In the genomic region with DNA sequence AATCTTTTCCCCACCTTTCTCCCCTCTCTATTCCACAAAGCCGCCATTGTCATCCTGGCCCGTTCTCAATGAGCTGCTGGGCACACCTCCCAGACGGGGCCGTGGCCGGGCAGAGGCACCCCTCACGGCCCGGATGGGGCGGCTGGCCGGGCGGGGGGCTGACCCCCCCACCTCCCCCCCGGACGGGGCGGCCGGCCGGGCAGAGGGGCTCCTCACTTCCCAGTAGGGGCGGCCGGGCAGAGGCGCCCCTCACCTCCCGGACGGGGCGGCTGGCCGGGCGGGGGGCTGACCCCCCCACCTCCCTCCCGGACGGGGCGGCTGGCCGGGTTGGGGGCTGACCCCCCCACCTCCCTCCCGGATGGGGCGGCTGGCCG, we compare ENCODE assay signal across 8 cellular contexts.
DNase-seq lines count a peak whose midpoint lies in the region; ATAC-seq and TF ChIP-seq lines count a peak whose summit lies in the region.
"Not testable (repeated sequence)": the region's sequence is repeated elsewhere in the genome, so short reads cannot be mapped to it uniquely, and the experiment has no call there.

No MANE protein-coding gene starts in this region.

- DNase-seq in CD8-positive, alpha-beta T cell; activated CD8-positive, alpha-beta T cell treated with anti-CD3 and anti-CD28 coated beads, Interleukin-2, amount 10 ng/mL, durations not matched to agents 7 days and 5 days; activated naive CD4-positive, alpha-beta T cell treated with anti-CD3 and anti-CD28 coated beads, Interleukin-2, amount 10 ng/mL, durations not matched to agents 7 days and 5 days; endodermal cell; natural killer cell treated with Interleukin-12 subunit alpha and Interleukin-12 subunit beta and Interleukin-15 and Interleukin-18, amount 100 ng/mL, for 72 hours (ENCODE audit: low spot score); stimulated activated naive B cell treated with anti-CD40 and anti-IgM and Interleukin-4, amounts not matched to agents 10 μg/mL and 1 μg/mL and 100 μg/mL, for 72 hours: not testable (repeated sequence)
- DNase-seq in MG63 = peak; percentile 73

- POLR2A ChIA-PET in CD8-positive, alpha-beta T cell (lab: Charles Lee); activated CD8-positive, alpha-beta T cell treated with anti-CD3 and anti-CD28 coated beads, Interleukin-2, amount 10 ng/mL, durations not matched to agents 7 days and 5 days (lab: Charles Lee): not testable (repeated sequence)

- peaks cover 42% of the 10 kb centered on the region for H3K4me1 Mint-ChIP-seq in CD8-positive, alpha-beta T cell (ENCODE audit: low read depth)
- H3K4me1 Mint-ChIP-seq in activated CD8-positive, alpha-beta T cell treated with anti-CD3 and anti-CD28 coated beads, Interleukin-2, amount 10 ng/mL, durations not matched to agents 7 days and 5 days (ENCODE audit: low read depth) = peaks cover 50% of the 10 kb centered on the region
- H3K4me1 Mint-ChIP-seq in activated naive CD4-positive, alpha-beta T cell treated with anti-CD3 and anti-CD28 coated beads, Interleukin-2, amount 10 ng/mL, durations not matched to agents 7 days and 5 days = peaks cover 54% of the 10 kb centered on the region
- peaks cover 11% of the 10 kb centered on the region for H3K4me1 Mint-ChIP-seq in endodermal cell
- peaks cover 36 to 46% of the 10 kb centered on the region in 2 donors for H3K4me1 Mint-ChIP-seq in natural killer cell treated with Interleukin-12 subunit alpha and Interleukin-12 subunit beta and Interleukin-15 and Interleukin-18, amount 100 ng/mL, for 72 hours (ENCODE audit: low read depth in 2 of 2)
- peaks cover 20 to 48% of the 10 kb centered on the region in 2 donors for H3K4me1 Mint-ChIP-seq in stimulated activated naive B cell treated with anti-CD40 and anti-IgM and Interleukin-4, amounts not matched to agents 10 μg/mL and 1 μg/mL and 100 μg/mL, for 72 hours

- H3K27ac Mint-ChIP-seq in CD8-positive, alpha-beta T cell; endodermal cell; natural killer cell treated with Interleukin-12 subunit alpha and Interleukin-12 subunit beta and Interleukin-15 and Interleukin-18, amount 100 ng/mL, for 72 hours: not testable (repeated sequence)
- peak overlapping the region; percentile 90 for H3K27ac Mint-ChIP-seq in activated CD8-positive, alpha-beta T cell treated with anti-CD3 and anti-CD28 coated beads, Interleukin-2, amount 10 ng/mL, durations not matched to agents 7 days and 5 days
- H3K27ac Mint-ChIP-seq in activated naive CD4-positive, alpha-beta T cell treated with anti-CD3 and anti-CD28 coated beads, Interleukin-2, amount 10 ng/mL, durations not matched to agents 7 days and 5 days = peak overlapping the region; percentile 99
- peak overlapping the region; percentile 44 for H3K27ac Mint-ChIP-seq in stimulated activated naive B cell treated with anti-CD40 and anti-IgM and Interleukin-4, amounts not matched to agents 10 μg/mL and 1 μg/mL and 100 μg/mL, for 72 hours

- H3K36me3 ChIP-seq in CD8-positive, alpha-beta T cell (ENCODE audit: insufficient read depth, low read length); endodermal cell (ENCODE audit: control insufficient read depth, insufficient read depth, low read length): not testable (repeated sequence)
- H3K36me3 ChIP-seq in MG63 = peaks cover 13% of the 10 kb centered on the region

- 83 to 96% methylated on average over 5 to 8 of the region's 30 CpGs for WGBS in endodermal cell (ENCODE audit: insufficient coverage in 1 of 2, insufficient read length in 1 of 2), 2 experiments

- H3K4me3 Mint-ChIP-seq in CD8-positive, alpha-beta T cell = peak overlapping the region; percentile 29
- H3K4me3 Mint-ChIP-seq in activated CD8-positive, alpha-beta T cell treated with anti-CD3 and anti-CD28 coated beads, Interleukin-2, amount 10 ng/mL, durations not matched to agents 7 days and 5 days = peak overlapping the region; percentile 28
- H3K4me3 Mint-ChIP-seq in activated naive CD4-positive, alpha-beta T cell treated with anti-CD3 and anti-CD28 coated beads, Interleukin-2, amount 10 ng/mL, durations not matched to agents 7 days and 5 days = peak overlapping the region; percentile 68
- peak overlapping the region; percentile 95 for H3K4me3 Mint-ChIP-seq in endodermal cell
- H3K4me3 Mint-ChIP-seq in natural killer cell treated with Interleukin-12 subunit alpha and Interleukin-12 subunit beta and Interleukin-15 and Interleukin-18, amount 100 ng/mL, for 72 hours = peak overlapping the region; percentile 89
- H3K4me3 Mint-ChIP-seq in stimulated activated naive B cell treated with anti-CD40 and anti-IgM and Interleukin-4, amounts not matched to agents 10 μg/mL and 1 μg/mL and 100 μg/mL, for 72 hours = peak overlapping the region; percentile 41 to 67

- H3K9me3 ChIP-seq in CD8-positive, alpha-beta T cell (ENCODE audit: low read length); MG63: not testable (repeated sequence)
- H3K9me3 ChIP-seq in endodermal cell (ENCODE audit: control insufficient read depth, low read length) = peaks cover 10% of the 10 kb centered on the region

- H3K27me3 ChIP-seq in CD8-positive, alpha-beta T cell (ENCODE audit: insufficient read depth, low read length); MG63; endodermal cell (ENCODE audit: control insufficient read depth, insufficient read depth, low read length, poor library complexity, severe bottlenecking): not testable (repeated sequence)

- H3K4me1 ChIP-seq in CD8-positive, alpha-beta T cell (ENCODE audit: insufficient read depth, low read length) = peaks cover 29% of the 10 kb centered on the region
- not testable (repeated sequence) for H3K4me1 ChIP-seq in endodermal cell (ENCODE audit: control insufficient read depth, insufficient read depth, low read length)

- intact Hi-C loops in CD8-positive, alpha-beta T cell (cut with DNase I, micrococcal nuclease) = not testable (repeated sequence)

- not testable (repeated sequence) for H3K27ac ChIP-seq in CD8-positive, alpha-beta T cell (ENCODE audit: low read depth, low read length); endodermal cell (ENCODE audit: low read depth, low read length)
- H3K27ac ChIP-seq in VCaP = peak overlapping the region; percentile 86

- H3K36me3 Mint-ChIP-seq in CD8-positive, alpha-beta T cell; natural killer cell treated with Interleukin-12 subunit alpha and Interleukin-12 subunit beta and Interleukin-15 and Interleukin-18, amount 100 ng/mL, for 72 hours: not testable (repeated sequence)
- H3K36me3 Mint-ChIP-seq in activated CD8-positive, alpha-beta T cell treated with anti-CD3 and anti-CD28 coated beads, Interleukin-2, amount 10 ng/mL, durations not matched to agents 7 days and 5 days (ENCODE audit: low read depth) = peaks cover 25% of the 10 kb centered on the region
- peaks cover 26% of the 10 kb centered on the region for H3K36me3 Mint-ChIP-seq in activated naive CD4-positive, alpha-beta T cell treated with anti-CD3 and anti-CD28 coated beads, Interleukin-2, amount 10 ng/mL, durations not matched to agents 7 days and 5 days
- peaks cover 14% of the 10 kb centered on the region for H3K36me3 Mint-ChIP-seq in endodermal cell (ENCODE audit: low read depth)
- H3K36me3 Mint-ChIP-seq in stimulated activated naive B cell treated with anti-CD40 and anti-IgM and Interleukin-4, amounts not matched to agents 10 μg/mL and 1 μg/mL and 100 μg/mL, for 72 hours = peaks cover 20 to 33% of the 10 kb centered on the region in 2 donors

- TF ChIP-seq CTCF in CD8-positive, alpha-beta T cell (IDR thresholded peaks at IDR 0.05); VCaP (conservative IDR thresholded peaks at IDR 0.05); endodermal cell (conservative IDR thresholded peaks at IDR 0.05): not testable (repeated sequence)

- H3K9me3 Mint-ChIP-seq in CD8-positive, alpha-beta T cell; activated CD8-positive, alpha-beta T cell treated with anti-CD3 and anti-CD28 coated beads, Interleukin-2, amount 10 ng/mL, durations not matched to agents 7 days and 5 days (ENCODE audit: insufficient read depth); activated naive CD4-positive, alpha-beta T cell treated with anti-CD3 and anti-CD28 coated beads, Interleukin-2, amount 10 ng/mL, durations not matched to agents 7 days and 5 days; natural killer cell treated with Interleukin-12 subunit alpha and Interleukin-12 subunit beta and Interleukin-15 and Interleukin-18, amount 100 ng/mL, for 72 hours; stimulated activated naive B cell treated with anti-CD40 and anti-IgM and Interleukin-4, amounts not matched to agents 10 μg/mL and 1 μg/mL and 100 μg/mL, for 72 hours: not testable (repeated sequence)
- H3K9me3 Mint-ChIP-seq in endodermal cell = peaks cover 24% of the 10 kb centered on the region

- not testable (repeated sequence) for H3K27me3 Mint-ChIP-seq in CD8-positive, alpha-beta T cell (ENCODE audit: low read depth); activated CD8-positive, alpha-beta T cell treated with anti-CD3 and anti-CD28 coated beads, Interleukin-2, amount 10 ng/mL, durations not matched to agents 7 days and 5 days (ENCODE audit: low read depth); activated naive CD4-positive, alpha-beta T cell treated with anti-CD3 and anti-CD28 coated beads, Interleukin-2, amount 10 ng/mL, durations not matched to agents 7 days and 5 days; endodermal cell (ENCODE audit: insufficient read depth); natural killer cell treated with Interleukin-12 subunit alpha and Interleukin-12 subunit beta and Interleukin-15 and Interleukin-18, amount 100 ng/mL, for 72 hours; stimulated activated naive B cell treated with anti-CD40 and anti-IgM and Interleukin-4, amounts not matched to agents 10 μg/mL and 1 μg/mL and 100 μg/mL, for 72 hours

- CTCF ChIA-PET in CD8-positive, alpha-beta T cell (lab: Charles Lee); activated CD8-positive, alpha-beta T cell treated with anti-CD3 and anti-CD28 coated beads, Interleukin-2, amount 10 ng/mL, durations not matched to agents 7 days and 5 days (lab: Charles Lee); activated naive CD4-positive, alpha-beta T cell treated with anti-CD3 and anti-CD28 coated beads, Interleukin-2, amount 10 ng/mL, durations not matched to agents 7 days and 5 days (lab: Charles Lee): not testable (repeated sequence)

- ATAC-seq in CD8-positive, alpha-beta T cell; activated CD8-positive, alpha-beta T cell treated with anti-CD3 and anti-CD28 coated beads, Interleukin-2, amount 10 ng/mL, durations not matched to agents 7 days and 5 days; natural killer cell treated with Interleukin-12 subunit alpha and Interleukin-12 subunit beta and Interleukin-15 and Interleukin-18, amount 100 ng/mL, for 72 hours; stimulated activated naive B cell treated with anti-CD40 and anti-IgM and Interleukin-4, amounts not matched to agents 10 μg/mL and 1 μg/mL and 100 μg/mL, for 72 hours (replicated peaks): not testable (repeated sequence)

- not testable (repeated sequence) for H3K9ac ChIP-seq in endodermal cell (ENCODE audit: extremely low read depth, low read length, poor library complexity, severe bottlenecking)

- H3K4me3 ChIP-seq in CD8-positive, alpha-beta T cell (ENCODE audit: low read depth, low read length); endodermal cell (ENCODE audit: low read length): not testable (repeated sequence)
- peak overlapping the region; percentile 87 for H3K4me3 ChIP-seq in MG63

Comparison
In these comparisons a context has a peak if more than half of its experiments do, and no peak if none do; other contexts are left out.
1. H3K4me3 Mint-ChIP-seq: peak in every context shown above with its lines; median percentile 95 in endodermal cell; 89 in natural killer cell treated with Interleukin-12 subunit alpha and Interleukin-12 subunit beta and Interleukin-15 and Interleukin-18, amount 100 ng/mL, for 72 hours; 68 in activated naive CD4-positive, alpha-beta T cell treated with anti-CD3 and anti-CD28 coated beads, Interleukin-2, amount 10 ng/mL, durations not matched to agents 7 days and 5 days; 54 in stimulated activated naive B cell treated with anti-CD40 and anti-IgM and Interleukin-4, amounts not matched to agents 10 μg/mL and 1 μg/mL and 100 μg/mL, for 72 hours; 29 in CD8-positive, alpha-beta T cell; 28 in activated CD8-positive, alpha-beta T cell treated with anti-CD3 and anti-CD28 coated beads, Interleukin-2, amount 10 ng/mL, durations not matched to agents 7 days and 5 days.